Comparison of ENCODE assay signal across 1 cellular context in the genomic region with DNA sequence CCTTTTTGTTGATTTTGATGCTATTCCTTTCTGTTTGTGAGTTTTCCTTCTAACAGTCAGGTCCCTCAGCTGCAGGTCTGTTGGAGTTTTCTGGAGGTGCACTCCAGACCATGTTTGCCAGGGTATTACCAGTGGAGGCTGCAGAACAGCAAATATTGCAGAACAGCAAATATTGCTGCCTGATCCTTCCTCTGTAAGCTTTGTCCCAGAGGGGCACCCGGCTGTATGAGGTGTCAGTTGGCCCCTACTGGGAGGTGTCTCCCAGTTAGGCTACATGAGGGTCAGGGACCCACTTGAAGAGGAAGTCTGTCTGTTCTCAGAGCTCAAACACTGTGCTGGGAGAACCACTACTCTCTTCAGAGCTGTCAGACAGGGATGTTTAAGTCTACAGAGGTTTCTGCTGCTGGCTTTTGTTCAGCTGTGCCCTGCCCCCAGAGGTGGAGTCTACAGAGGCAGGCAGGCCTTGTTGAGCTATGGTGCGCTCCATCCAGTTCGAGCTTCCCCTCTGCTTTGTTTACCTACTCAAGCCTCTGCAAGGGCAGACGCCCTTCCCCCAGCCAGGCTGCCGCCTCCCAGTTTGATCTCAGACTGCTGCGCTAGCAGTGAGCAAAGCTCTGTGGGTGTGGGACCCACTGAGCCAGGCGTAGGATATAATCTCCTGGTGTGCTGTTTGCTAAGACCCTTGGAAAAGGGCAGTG.
TF ChIP-seq lines count a peak whose summit lies in the region.
"Not testable (repeated sequence)": the region's sequence is repeated elsewhere in the genome, so short reads cannot be mapped to it uniquely, and the experiment has no call there.

No MANE protein-coding gene starts in this region.

TF ChIP-seq in HepG2, 621 proteins besides CTCF, POLR2A, EP300 and RAD21:
- not testable (repeated sequence) for TF ChIP-seq SOX6, FOXA1 (IDR thresholded peaks at IDR 0.05)
- TF ChIP-seq SOX6 (CRISPR knock-in tag; IDR thresholded peaks at IDR 0.05): peak; percentile 11; the same call in 1 of the 2 replicates
- TF ChIP-seq FOXA1 (CRISPR knock-in tag; IDR thresholded peaks at IDR 0.05): peak; percentile 54; the same call in 1 of the 2 replicates
- TF ChIP-seq, protein P1, sequence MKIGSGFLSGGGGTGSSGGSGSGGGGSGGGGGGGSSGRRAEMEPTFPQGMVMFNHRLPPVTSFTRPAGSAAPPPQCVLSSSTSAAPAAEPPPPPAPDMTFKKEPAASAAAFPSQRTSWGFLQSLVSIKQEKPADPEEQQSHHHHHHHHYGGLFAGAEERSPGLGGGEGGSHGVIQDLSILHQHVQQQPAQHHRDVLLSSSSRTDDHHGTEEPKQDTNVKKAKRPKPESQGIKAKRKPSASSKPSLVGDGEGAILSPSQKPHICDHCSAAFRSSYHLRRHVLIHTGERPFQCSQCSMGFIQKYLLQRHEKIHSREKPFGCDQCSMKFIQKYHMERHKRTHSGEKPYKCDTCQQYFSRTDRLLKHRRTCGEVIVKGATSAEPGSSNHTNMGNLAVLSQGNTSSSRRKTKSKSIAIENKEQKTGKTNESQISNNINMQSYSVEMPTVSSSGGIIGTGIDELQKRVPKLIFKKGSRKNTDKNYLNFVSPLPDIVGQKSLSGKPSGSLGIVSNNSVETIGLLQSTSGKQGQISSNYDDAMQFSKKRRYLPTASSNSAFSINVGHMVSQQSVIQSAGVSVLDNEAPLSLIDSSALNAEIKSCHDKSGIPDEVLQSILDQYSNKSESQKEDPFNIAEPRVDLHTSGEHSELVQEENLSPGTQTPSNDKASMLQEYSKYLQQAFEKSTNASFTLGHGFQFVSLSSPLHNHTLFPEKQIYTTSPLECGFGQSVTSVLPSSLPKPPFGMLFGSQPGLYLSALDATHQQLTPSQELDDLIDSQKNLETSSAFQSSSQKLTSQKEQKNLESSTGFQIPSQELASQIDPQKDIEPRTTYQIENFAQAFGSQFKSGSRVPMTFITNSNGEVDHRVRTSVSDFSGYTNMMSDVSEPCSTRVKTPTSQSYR (CRISPR knock-in tag; IDR thresholded peaks at IDR 0.05; ENCODE audit: borderline replicate concordance): peak; percentile 69
